23 cellular contexts compared by ENCODE assay signal in the genomic region with DNA sequence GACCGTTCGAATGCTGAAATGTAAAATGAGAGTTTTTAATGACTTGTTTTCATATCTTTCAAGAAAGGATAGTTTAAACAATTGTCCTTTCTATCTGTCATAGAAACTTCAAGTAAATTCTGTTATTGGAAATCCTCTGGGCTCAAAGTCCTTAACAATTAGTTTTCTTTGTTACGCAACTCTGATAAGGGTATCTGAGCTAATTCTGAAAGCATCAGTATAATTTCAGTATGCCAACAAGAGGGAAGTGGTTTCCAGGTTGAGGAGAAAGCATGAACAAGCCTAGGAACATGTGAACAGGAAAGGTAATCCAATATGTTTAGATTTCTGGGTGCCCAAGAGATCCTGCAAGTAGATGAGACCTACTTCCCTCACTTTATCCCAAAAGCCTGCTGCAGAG. TPM values are rescaled to one million over a fixed set of nuclear protein-coding genes. Genes with fewer than 3 reads are reported as not detected.
DNase-seq lines count a peak whose midpoint lies in the region; TF ChIP-seq lines count a peak whose summit lies in the region.
"Had no signal": no experiment of that assay in that cellular context is flagged by ENCODE, and none has a peak within 500 bp of the region (broad histone marks: within the 10 kb centered on the region; RNA-seq: fewer than 3 reads in every experiment).

No MANE protein-coding gene starts in this region.

- intact Hi-C loops in ascending aorta (cut with DNase I) = no loop called here
- intact Hi-C loops in esophagus squamous epithelium (cut with DNase I) = no loop called here
- intact Hi-C loops in stomach (cut with DNase I; ENCODE audit: low total_unique reads) = no loop called here

- TF ChIP-seq EP300 in stomach (IDR thresholded peaks at IDR 0.05) = no peak

- WGBS in esophagus squamous epithelium, 2 donors = 84 to 87% methylated on average over 3 of the region's 3 CpGs
- 31% methylated on average over 3 of the region's 3 CpGs for WGBS in liver
- WGBS in stomach, 5 donors = 37 to 62% (median 48%) methylated on average over 3 of the region's 3 CpGs

- H3K9ac ChIP-seq in liver (ENCODE audit: low read depth in 1 of 2, low read length in 2 of 2) = peak overlapping the region in 1 of 2 donors; percentile 43

- DNase-seq in ascending aorta (ENCODE audit: low spot score in 2 of 2) = no peak
- DNase-seq in esophagus squamous epithelium (lab: John Stamatoyannopoulos, UW) = no peak
- no peak for DNase-seq in stomach
- DNase-seq in T-helper 1 cell = no peak
- no peak for DNase-seq in activated CD4-positive, alpha-beta T cell treated with anti-CD3 and anti-CD28 coated beads, Interleukin-2, amount 50 U/mL, for 4 hours
- no peak for DNase-seq in activated naive CD4-positive, alpha-beta T cell treated with Interleukin-2 at 50 U/mL for 16 hours
- DNase-seq in SKM-1 (lab: John Stamatoyannopoulos, UW; ENCODE audit: unreplicated experiment) = no peak
- DNase-seq: ACHN; C1 segment of cervical spinal cord; CD8-positive, alpha-beta memory T cell; Karpas-422; MM.1S; NCI-H1105; NCI-H1694; NCI-H2081 treated with DMSO at 0.1 percent for 48 hours; NCI-H446 treated with DMSO at 0.1 percent for 48 hours; NCI-H69; NK-92 treated with Interleukin-12 subunit alpha and Interleukin-12 subunit beta, amount 100 ng/mL, for 24 hours; Peyer's patch; SHP77 had no signal

- H3K4me3 ChIP-seq in ascending aorta (no peak overlapping the region), esophagus squamous epithelium (no peak overlapping the region), liver (ENCODE audit: low read depth in 1 of 3, low read length in 3 of 3) (no peak overlapping the region), stomach (no peak overlapping the region)
- H3K4me3 ChIP-seq: Peyer's patch, SK-N-MC had no signal

- H3K9me3 ChIP-seq in ascending aorta (no peaks in the 10 kb centered on the region), esophagus squamous epithelium (no peaks in the 10 kb centered on the region), liver (ENCODE audit: control insufficient read depth in 4 of 4, low read length in 3 of 4) (no peaks in the 10 kb centered on the region), stomach (no peaks in the 10 kb centered on the region)
- H3K9me3 ChIP-seq: Peyer's patch had no signal

- no peak for TF ChIP-seq CTCF in ascending aorta (IDR thresholded peaks at IDR 0.05)
- no peak for TF ChIP-seq CTCF in esophagus squamous epithelium (IDR thresholded peaks at IDR 0.05)
- TF ChIP-seq CTCF in liver (IDR thresholded peaks at IDR 0.05; ENCODE audit: low read depth, low read length, missing input control) = no peak
- TF ChIP-seq CTCF in stomach (IDR thresholded peaks at IDR 0.05) = no peak

- H3K4me1 ChIP-seq in ascending aorta (peaks cover under 1 to 12% of the 10 kb centered on the region in 2 donors), esophagus squamous epithelium (peaks cover 0 to 84% (median 11%) of the 10 kb centered on the region in 3 donors), liver (ENCODE audit: control insufficient read depth in 4 of 4, insufficient read depth in 4 of 4, low read length in 3 of 4) (peaks cover 6 to 48% (median 34%) of the 10 kb centered on the region in 4 donors), stomach (peaks cover 8 to 42% (median 31%) of the 10 kb centered on the region in 4 donors)

- no peak for TF ChIP-seq POLR2A in esophagus squamous epithelium (IDR thresholded peaks at IDR 0.05)
- TF ChIP-seq POLR2A in stomach (IDR thresholded peaks at IDR 0.05) = no peak

- H3K27me3 ChIP-seq in ascending aorta (no peaks in the 10 kb centered on the region), esophagus squamous epithelium (no peaks in the 10 kb centered on the region), liver (ENCODE audit: control insufficient read depth in 4 of 4, insufficient read depth in 4 of 4, low read length in 3 of 4) (no peaks in the 10 kb centered on the region), stomach (no peaks in the 10 kb centered on the region)
- H3K27me3 ChIP-seq: Peyer's patch had no signal

- TF ChIP-seq RAD21 in liver (IDR thresholded peaks at IDR 0.05) = peak; percentile 13 to 16

- peak overlapping the region; percentile 62 to 74 for H3K27ac ChIP-seq in ascending aorta
- H3K27ac ChIP-seq in esophagus squamous epithelium = peak overlapping the region in 3 of 4 donors; percentile 36 to 48 (median 45)
- peak overlapping the region; percentile 82 to 91 for H3K27ac ChIP-seq in liver (ENCODE audit: low read depth in 1 of 2, low read length in 2 of 2)
- peak overlapping the region; percentile 35 to 75 (median 50) for H3K27ac ChIP-seq in stomach
- H3K27ac ChIP-seq: Peyer's patch, SK-N-MC had no signal

- H3K36me3 ChIP-seq in ascending aorta (no peaks in the 10 kb centered on the region), esophagus squamous epithelium (peaks cover 0 to 44% (median 0%) of the 10 kb centered on the region in 3 donors), liver (ENCODE audit: control insufficient read depth in 4 of 4, insufficient read depth in 3 of 4, low read depth in 1 of 4, low read length in 3 of 4) (no peaks in the 10 kb centered on the region), stomach (no peaks in the 10 kb centered on the region)
- H3K36me3 ChIP-seq: Peyer's patch had no signal

TF ChIP-seq in liver, 16 proteins besides CTCF, POLR2A, EP300 and RAD21:
- TF ChIP-seq HNF4A (conservative IDR thresholded peaks at IDR 0.05) (peak; percentile 81 to 85), REST (IDR thresholded peaks at IDR 0.05) (peak; percentile 11), JUND (IDR thresholded peaks at IDR 0.05) (peak in 1 of 2 donors; percentile 62), SP1 (IDR thresholded peaks at IDR 0.05) (no peak), RXRA (IDR thresholded peaks at IDR 0.05) (peak; percentile 47 to 61), FOXA2 (IDR thresholded peaks at IDR 0.05) (peak; percentile 11), HNF4G (IDR thresholded peaks at IDR 0.05) (peak; percentile 73), YY1 (IDR thresholded peaks at IDR 0.05) (peak; percentile 43), FOXA1 (IDR thresholded peaks at IDR 0.05) (no peak), TAF1 (conservative IDR thresholded peaks at IDR 0.05) (no peak)
- TF ChIP-seq, protein P1, sequence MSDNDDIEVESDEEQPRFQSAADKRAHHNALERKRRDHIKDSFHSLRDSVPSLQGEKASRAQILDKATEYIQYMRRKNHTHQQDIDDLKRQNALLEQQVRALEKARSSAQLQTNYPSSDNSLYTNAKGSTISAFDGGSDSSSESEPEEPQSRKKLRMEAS (IDR thresholded peaks at IDR 0.05) = no peak
- TF ChIP-seq, protein P2, sequence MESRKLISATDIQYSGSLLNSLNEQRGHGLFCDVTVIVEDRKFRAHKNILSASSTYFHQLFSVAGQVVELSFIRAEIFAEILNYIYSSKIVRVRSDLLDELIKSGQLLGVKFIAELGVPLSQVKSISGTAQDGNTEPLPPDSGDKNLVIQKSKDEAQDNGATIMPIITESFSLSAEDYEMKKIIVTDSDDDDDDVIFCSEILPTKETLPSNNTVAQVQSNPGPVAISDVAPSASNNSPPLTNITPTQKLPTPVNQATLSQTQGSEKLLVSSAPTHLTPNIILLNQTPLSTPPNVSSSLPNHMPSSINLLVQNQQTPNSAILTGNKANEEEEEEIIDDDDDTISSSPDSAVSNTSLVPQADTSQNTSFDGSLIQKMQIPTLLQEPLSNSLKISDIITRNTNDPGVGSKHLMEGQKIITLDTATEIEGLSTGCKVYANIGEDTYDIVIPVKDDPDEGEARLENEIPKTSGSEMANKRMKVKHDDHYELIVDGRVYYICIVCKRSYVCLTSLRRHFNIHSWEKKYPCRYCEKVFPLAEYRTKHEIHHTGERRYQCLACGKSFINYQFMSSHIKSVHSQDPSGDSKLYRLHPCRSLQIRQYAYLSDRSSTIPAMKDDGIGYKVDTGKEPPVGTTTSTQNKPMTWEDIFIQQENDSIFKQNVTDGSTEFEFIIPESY (IDR thresholded peaks at IDR 0.05) = no peak

RNA-seq across cellular contexts. Expression of gene ADH7, which starts 22.0 kb away (rescaled TPM):
- total RNA-seq in ascending aorta (not detected), esophagus squamous epithelium (100 to 1,000 TPM; 173 to 420 (median 318) TPM), liver (under 1 TPM in 1 of 2 donors, not detected in 1; under 0.01 TPM), stomach (10 to 100 TPM in 1 of 5 donors, 1 to 10 TPM in 3, not detected in 1; 1.3 to 20.6 (median 4.4) TPM)
- polyA plus RNA-seq in liver (not detected), stomach (10 to 100 TPM in 2 of 3 donors, 1 to 10 TPM in 1; 1.2 to 84.2 (median 62.2) TPM)
- total RNA-seq: CD8-positive, alpha-beta memory T cell; HT-29; Peyer's patch had no signal
- polyA plus RNA-seq: CD8-positive, alpha-beta memory T cell had no signal

Comparison
In these comparisons a context has a peak if more than half of its experiments do, and no peak if none do; other contexts are left out.
1. RNA of gene ADH7, which starts 22.0 kb away (total RNA-seq): 173 to 420 TPM in esophagus squamous epithelium; 1.3 to 20.6 TPM in stomach, not detected in ascending aorta (single experiment) and under 0.01 TPM in liver; every median in the first group is over 4 times any median in the second.
2. Peak in every context shown above with its lines, with median percentiles within 50 percentile points of each other: H3K27ac ChIP-seq.